26 cellular contexts compared by ENCODE assay signal in the genomic region with DNA sequence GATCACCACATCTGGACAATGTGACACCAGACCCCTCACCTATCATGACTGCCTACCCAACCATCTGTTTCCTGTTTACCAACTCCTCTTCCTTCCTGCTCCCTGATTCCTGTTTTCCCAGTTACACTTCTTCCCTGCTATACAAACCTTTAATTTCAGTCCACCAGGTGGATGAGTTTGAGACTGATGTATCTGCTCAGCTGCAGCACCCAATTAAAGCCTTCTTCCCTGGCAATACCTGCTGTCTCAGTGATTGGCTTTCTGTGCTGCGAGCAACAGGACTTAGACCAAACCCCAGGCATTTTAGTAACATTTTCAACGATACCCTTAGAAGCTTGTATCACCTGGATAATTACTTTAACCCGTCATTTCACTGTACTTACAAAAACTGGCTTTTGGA.
"Had no signal": no experiment of that assay in that cellular context is flagged by ENCODE, and none has a peak within 500 bp of the region (broad histone marks: within the 10 kb centered on the region; RNA-seq: fewer than 3 reads in every experiment).

No MANE protein-coding gene starts in this region.

- H3K27ac ChIP-seq: neutrophil, pancreas, prostate gland, right lobe of liver, sigmoid colon, stomach, thoracic aorta, thyroid gland, tibial nerve, upper lobe of left lung, vagina had no signal

- ATAC-seq: natural killer cell treated with Interleukin-12 subunit alpha and Interleukin-12 subunit beta and Interleukin-15 and Interleukin-18, amount 100 ng/mL, for 72 hours; pancreas; right cardiac atrium; right lobe of liver; stimulated activated effector memory CD8-positive, alpha-beta T cell treated with anti-CD3 and anti-CD28 coated beads, Interleukin-12 subunit alpha, Interleukin-12 subunit beta, amount 100 ng/mL, for 72 hours; stimulated activated naive B cell treated with anti-CD40 and anti-IgM and Interleukin-4, amounts not matched to agents 10 μg/mL and 1 μg/mL and 100 μg/mL, for 72 hours had no signal

- H3K27ac Mint-ChIP-seq: natural killer cell treated with Interleukin-12 subunit alpha and Interleukin-12 subunit beta and Interleukin-15 and Interleukin-18, amount 100 ng/mL, for 72 hours; nephron progenitor cell; stimulated activated effector memory CD8-positive, alpha-beta T cell treated with anti-CD3 and anti-CD28 coated beads, Interleukin-12 subunit alpha, Interleukin-12 subunit beta, amount 100 ng/mL, for 72 hours; stimulated activated naive B cell treated with anti-CD40 and anti-IgM and Interleukin-4, amounts not matched to agents 10 μg/mL and 1 μg/mL and 100 μg/mL, for 72 hours; stimulated activated naive CD8-positive, alpha-beta T cell treated with anti-CD3 and anti-CD28 coated beads, Interleukin-15, Interleukin-2, amounts not matched to agents 100 ng/mL and 50 ng/mL, for 24 hours had no signal

- H3K9me3 ChIP-seq: neutrophil, pancreas, prostate gland, right lobe of liver, thoracic aorta, thyroid gland, vagina had no signal

- H3K4me3 Mint-ChIP-seq: natural killer cell treated with Interleukin-12 subunit alpha and Interleukin-12 subunit beta and Interleukin-15 and Interleukin-18, amount 100 ng/mL, for 72 hours; nephron progenitor cell; neural crest cell; stimulated activated effector memory CD8-positive, alpha-beta T cell treated with anti-CD3 and anti-CD28 coated beads, Interleukin-12 subunit alpha, Interleukin-12 subunit beta, amount 100 ng/mL, for 72 hours; stimulated activated naive B cell treated with anti-CD40 and anti-IgM and Interleukin-4, amounts not matched to agents 10 μg/mL and 1 μg/mL and 100 μg/mL, for 72 hours; stimulated activated naive CD8-positive, alpha-beta T cell treated with anti-CD3 and anti-CD28 coated beads, Interleukin-15, Interleukin-2, amounts not matched to agents 100 ng/mL and 50 ng/mL, for 24 hours had no signal

- H3K27me3 ChIP-seq: neutrophil, pancreas, right lobe of liver, sigmoid colon, stomach, thyroid gland, tibial nerve, upper lobe of left lung, vagina had no signal

- H3K4me3 ChIP-seq: pancreas, prostate gland, right lobe of liver, sigmoid colon, stomach, thoracic aorta, thyroid gland, tibial nerve, upper lobe of left lung, vagina had no signal

- H3K27me3 Mint-ChIP-seq: stimulated activated naive B cell treated with anti-CD40 and anti-IgM and Interleukin-4, amounts not matched to agents 10 μg/mL and 1 μg/mL and 100 μg/mL, for 72 hours had no signal

- H3K4me1 ChIP-seq: pancreas, prostate gland, right lobe of liver, sigmoid colon, stomach, thyroid gland, upper lobe of left lung had no signal

- H3K4me1 Mint-ChIP-seq: stimulated activated effector memory CD8-positive, alpha-beta T cell treated with anti-CD3 and anti-CD28 coated beads, Interleukin-12 subunit alpha, Interleukin-12 subunit beta, amount 100 ng/mL, for 72 hours; stimulated activated naive B cell treated with anti-CD40 and anti-IgM and Interleukin-4, amounts not matched to agents 10 μg/mL and 1 μg/mL and 100 μg/mL, for 72 hours had no signal

- H3K36me3 ChIP-seq: neutrophil, pancreas, prostate gland, right lobe of liver, sigmoid colon, stomach, thoracic aorta, thyroid gland, upper lobe of left lung, vagina had no signal

- DNase-seq: nephron progenitor cell; nucleus accumbens; pancreas; right cardiac atrium; right lobe of liver; sigmoid colon; small intestine; stimulated activated CD4-positive, alpha-beta T cell treated with anti-CD3 and anti-CD28 coated beads, Interleukin-15, amount 100 ng/mL, for 24 hours; stimulated activated CD4-positive, alpha-beta T cell treated with anti-CD3 and anti-CD28 coated beads, Interleukin-2, amount 100 ng/mL, for 24 hours; stimulated activated CD4-positive, alpha-beta T cell treated with anti-CD3 and anti-CD28 coated beads, Interleukin-2, amount 100 ng/mL, for 48 hours; stimulated activated CD4-positive, alpha-beta T cell treated with anti-CD3 and anti-CD28 coated beads, Interleukin-4, amount 100 ng/mL, for 24 hours; stimulated activated naive B cell treated with anti-CD40 and anti-IgM and Interleukin-4, amounts not matched to agents 10 μg/mL and 1 μg/mL and 100 μg/mL, for 72 hours; stimulated activated naive CD4-positive, alpha-beta T cell treated with Interleukin-2 at 50 U/mL for 16 hours; stomach; thyroid gland; trophoblast cell; upper lobe of left lung had no signal

- H3K36me3 Mint-ChIP-seq: stimulated activated effector memory CD8-positive, alpha-beta T cell treated with anti-CD3 and anti-CD28 coated beads, Interleukin-12 subunit alpha, Interleukin-12 subunit beta, amount 100 ng/mL, for 72 hours; stimulated activated naive B cell treated with anti-CD40 and anti-IgM and Interleukin-4, amounts not matched to agents 10 μg/mL and 1 μg/mL and 100 μg/mL, for 72 hours had no signal
